In genomic region chr12:27644446-27644845, GRCh38 we compare ENCODE assay signal across 13 cellular contexts. TPM values are rescaled to one million over a fixed set of nuclear protein-coding genes. Genes with fewer than 3 reads are reported as not detected.
DNase-seq lines count a peak whose midpoint lies in the region; ATAC-seq and TF ChIP-seq lines count a peak whose summit lies in the region.
"Had no signal": no experiment of that assay in that cellular context is flagged by ENCODE, and none has a peak within 500 bp of the region (broad histone marks: within the 10 kb centered on the region; RNA-seq: fewer than 3 reads in every experiment).

No MANE protein-coding gene starts in this region.

- peak; percentile 24 for DNase-seq in AG09319 (ENCODE audit: extremely low read depth, low read depth)
- peak; percentile 70 for DNase-seq in LHCN-M2 (ENCODE audit: low read depth)
- peak; percentile 38 for DNase-seq in astrocyte of the cerebellum (ENCODE audit: low read depth)
- peak; percentile 13 for DNase-seq in hepatocyte (ENCODE audit: low spot score)
- no peak for DNase-seq in C1 segment of cervical spinal cord (lab: John Stamatoyannopoulos, UW)
- no peak for DNase-seq in tibial nerve (ENCODE audit: low spot score in 2 of 2)
- DNase-seq in GM19238 (ENCODE audit: insufficient read length, low spot score): no peak
- DNase-seq: activated CD4-positive, alpha-beta T cell treated with anti-CD3 and anti-CD28 coated beads, Interleukin-2, amount 10 ng/mL, durations not matched to agents 7 days and 5 days; gastrocnemius medialis; immature natural killer cell; stimulated activated naive CD8-positive, alpha-beta T cell treated with anti-CD3 and anti-CD28 coated beads, Interleukin-15, amount 100 ng/mL, for 72 hours had no signal

- TF ChIP-seq CTCF in AG09319 (IDR thresholded peaks at IDR 0.05; ENCODE audit: low read depth, low read length): no peak
- no peak for TF ChIP-seq CTCF in astrocyte of the cerebellum (IDR thresholded peaks at IDR 0.05; ENCODE audit: low read depth, low read length, missing control alignments)
- no peak for TF ChIP-seq CTCF in hepatocyte (IDR thresholded peaks at IDR 0.05; ENCODE audit: poor library complexity)
- TF ChIP-seq CTCF in tibial nerve (IDR thresholded peaks at IDR 0.05): no peak

- no peak overlapping the region for H2AFZ ChIP-seq in hepatocyte

- no peaks in the 10 kb centered on the region for H4K20me1 ChIP-seq in hepatocyte (ENCODE audit: insufficient read depth, poor library complexity, severe bottlenecking)

- ATAC-seq in GM18498 (IDR thresholded peaks at IDR 0.05; ENCODE audit: unreplicated experiment): no peak
- ATAC-seq: gastrocnemius medialis; stimulated activated naive CD8-positive, alpha-beta T cell treated with anti-CD3 and anti-CD28 coated beads, Interleukin-15, amount 100 ng/mL, for 72 hours had no signal

- no peaks in the 10 kb centered on the region for H3K9me3 ChIP-seq in hepatocyte (ENCODE audit: low read depth)
- H3K9me3 ChIP-seq in tibial nerve: no peaks in the 10 kb centered on the region
- H3K9me3 ChIP-seq: gastrocnemius medialis, SJCRH30 had no signal

- H3K36me3 ChIP-seq in hepatocyte (replicated peaks; ENCODE audit: insufficient read depth, low read depth): no peaks in the 10 kb centered on the region
- H3K36me3 ChIP-seq in tibial nerve: peaks cover 0 to 23% (median 0%) of the 10 kb centered on the region in 3 donors

- H3K4me2 ChIP-seq in hepatocyte: no peak overlapping the region

- H3K27me3 ChIP-seq in hepatocyte (no peaks in the 10 kb centered on the region), tibial nerve (no peaks in the 10 kb centered on the region)
- H3K27me3 ChIP-seq: gastrocnemius medialis, SJCRH30 had no signal

- no peak overlapping the region for H3K27ac ChIP-seq in hepatocyte
- no peak overlapping the region for H3K27ac ChIP-seq in tibial nerve
- H3K27ac ChIP-seq: gastrocnemius medialis had no signal

- H3K79me2 ChIP-seq in hepatocyte: no peaks in the 10 kb centered on the region

- H3K4me1 ChIP-seq in hepatocyte (ENCODE audit: insufficient read depth) (peaks cover 18% of the 10 kb centered on the region), tibial nerve (peaks cover 0 to 10% (median 0%) of the 10 kb centered on the region in 4 donors)
- H3K4me1 ChIP-seq: gastrocnemius medialis had no signal

- no peak for TF ChIP-seq POLR2A in tibial nerve (IDR thresholded peaks at IDR 0.05)

- no peaks in the 10 kb centered on the region for H3K9me2 ChIP-seq in hepatocyte (replicated peaks; ENCODE audit: insufficient read depth)

- in situ Hi-C loops in astrocyte of the cerebellum (cut with HindIII; ENCODE audit: low sequenced_read_pairs): no loop called here

- 42% methylated on average over 2 of the region's 2 CpGs for WGBS in hepatocyte (ENCODE audit: low lambda C conversion rate, missing lambda C conversion rate)
- WGBS in tibial nerve, 2 donors: 36 to 42% methylated on average over 2 of the region's 2 CpGs

- H3K4me3 ChIP-seq in astrocyte of the cerebellum (ENCODE audit: low read depth, low read length) (no peak overlapping the region), hepatocyte (no peak overlapping the region), tibial nerve (no peak overlapping the region)
- H3K4me3 ChIP-seq: gastrocnemius medialis had no signal

- TF ChIP-seq EP300 in tibial nerve (IDR thresholded peaks at IDR 0.05): no peak

RNA-seq across cellular contexts. Expression of gene REP15, which starts 51.8 kb away (rescaled TPM):
- total RNA-seq in LHCN-M2 (2014; rRNA removed): 1.6 and 3.4 TPM in 2 replicates
- 1.0 TPM for polyA plus RNA-seq in LHCN-M2 (2012)
- 1.6 and 4.7 TPM in 2 replicates for total RNA-seq in hepatocyte
- 0.43 and 1.2 TPM in 2 replicates for polyA plus RNA-seq in hepatocyte
- total RNA-seq in tibial nerve: not detected
- polyA plus RNA-seq: immature natural killer cell had no signal

Comparison
In these comparisons a context has a peak if more than half of its experiments do, and no peak if none do; other contexts are left out.
1. DNase-seq: peak in AG09319 (single experiment), LHCN-M2 (single experiment), astrocyte of the cerebellum (single experiment) and hepatocyte (single experiment); none in C1 segment of cervical spinal cord (0 of 14), tibial nerve (0 of 2) and GM19238 (single experiment).